1 cellular context compared by ENCODE assay signal in the genomic region with DNA sequence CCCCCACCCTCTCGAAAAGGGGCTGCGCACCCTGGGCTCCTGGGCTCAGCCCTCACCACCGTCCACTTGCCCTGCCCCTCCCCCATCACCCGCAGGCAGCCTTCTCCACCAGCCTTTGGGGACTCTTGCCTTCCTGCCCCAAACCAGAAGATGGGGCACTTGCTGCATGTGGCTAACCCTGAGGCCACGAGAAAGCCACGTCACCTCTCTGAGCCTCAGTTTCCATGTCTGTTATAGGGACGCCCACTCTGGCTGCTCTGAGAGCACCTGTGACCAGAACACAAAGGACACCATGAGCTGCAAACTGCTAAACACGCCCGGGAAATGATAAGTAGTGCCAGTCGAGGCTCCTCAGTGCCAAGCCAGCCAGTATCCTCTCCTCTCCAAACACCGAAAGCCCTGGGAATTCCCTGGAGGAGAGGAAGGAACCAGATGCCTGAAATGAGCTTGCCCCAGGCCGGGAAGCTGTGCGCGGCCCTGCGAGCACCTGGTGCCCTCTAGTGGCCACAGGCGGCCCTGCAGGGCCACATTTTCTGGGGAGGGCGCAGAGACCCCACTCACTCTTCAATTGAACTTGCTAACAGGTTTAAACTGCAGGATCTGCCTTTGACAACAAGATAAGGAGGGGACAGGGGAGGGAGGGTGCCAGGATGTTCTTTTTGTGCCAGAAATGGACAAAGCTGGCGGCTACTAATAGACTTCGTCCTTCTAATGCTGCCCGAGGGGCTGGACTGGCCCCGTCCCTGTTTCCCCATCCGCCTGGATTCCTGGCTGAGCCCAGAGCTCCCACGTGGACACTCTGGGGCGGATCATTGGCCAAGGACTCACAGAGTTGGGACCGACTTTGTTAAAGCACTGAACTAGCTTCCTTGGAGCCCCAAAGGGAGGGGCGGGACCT.
TF ChIP-seq lines count a peak whose summit lies in the region.

No MANE protein-coding gene starts in this region.

TF ChIP-seq in HepG2, 621 proteins besides CTCF, POLR2A, EP300 and RAD21 (continued from another document and continues in another):
- TF ChIP-seq, protein P1, sequence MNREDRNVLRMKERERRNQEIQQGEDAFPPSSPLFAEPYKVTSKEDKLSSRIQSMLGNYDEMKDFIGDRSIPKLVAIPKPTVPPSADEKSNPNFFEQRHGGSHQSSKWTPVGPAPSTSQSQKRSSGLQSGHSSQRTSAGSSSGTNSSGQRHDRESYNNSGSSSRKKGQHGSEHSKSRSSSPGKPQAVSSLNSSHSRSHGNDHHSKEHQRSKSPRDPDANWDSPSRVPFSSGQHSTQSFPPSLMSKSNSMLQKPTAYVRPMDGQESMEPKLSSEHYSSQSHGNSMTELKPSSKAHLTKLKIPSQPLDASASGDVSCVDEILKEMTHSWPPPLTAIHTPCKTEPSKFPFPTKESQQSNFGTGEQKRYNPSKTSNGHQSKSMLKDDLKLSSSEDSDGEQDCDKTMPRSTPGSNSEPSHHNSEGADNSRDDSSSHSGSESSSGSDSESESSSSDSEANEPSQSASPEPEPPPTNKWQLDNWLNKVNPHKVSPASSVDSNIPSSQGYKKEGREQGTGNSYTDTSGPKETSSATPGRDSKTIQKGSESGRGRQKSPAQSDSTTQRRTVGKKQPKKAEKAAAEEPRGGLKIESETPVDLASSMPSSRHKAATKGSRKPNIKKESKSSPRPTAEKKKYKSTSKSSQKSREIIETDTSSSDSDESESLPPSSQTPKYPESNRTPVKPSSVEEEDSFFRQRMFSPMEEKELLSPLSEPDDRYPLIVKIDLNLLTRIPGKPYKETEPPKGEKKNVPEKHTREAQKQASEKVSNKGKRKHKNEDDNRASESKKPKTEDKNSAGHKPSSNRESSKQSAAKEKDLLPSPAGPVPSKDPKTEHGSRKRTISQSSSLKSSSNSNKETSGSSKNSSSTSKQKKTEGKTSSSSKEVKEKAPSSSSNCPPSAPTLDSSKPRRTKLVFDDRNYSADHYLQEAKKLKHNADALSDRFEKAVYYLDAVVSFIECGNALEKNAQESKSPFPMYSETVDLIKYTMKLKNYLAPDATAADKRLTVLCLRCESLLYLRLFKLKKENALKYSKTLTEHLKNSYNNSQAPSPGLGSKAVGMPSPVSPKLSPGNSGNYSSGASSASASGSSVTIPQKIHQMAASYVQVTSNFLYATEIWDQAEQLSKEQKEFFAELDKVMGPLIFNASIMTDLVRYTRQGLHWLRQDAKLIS (CRISPR knock-in tag; IDR thresholded peaks at IDR 0.05): no peak
- TF ChIP-seq PRPF4 (IDR thresholded peaks at IDR 0.05; ENCODE audit: low read depth, low read length, poor library complexity, severe bottlenecking) (peak; percentile 70), ZFP90 (CRISPR knock-in tag; IDR thresholded peaks at IDR 0.05; ENCODE audit: borderline replicate concordance) (peak; percentile 61; the same call in 1 of the 2 replicates), ZNF235 (CRISPR knock-in tag; IDR thresholded peaks at IDR 0.05; ENCODE audit: borderline replicate concordance) (no peak), ZNF503 (CRISPR knock-in tag; IDR thresholded peaks at IDR 0.05) (0 out of 2 replicates have a peak, but pooled peaks have one; percentile 28), ZNF501 (CRISPR knock-in tag; IDR thresholded peaks at IDR 0.05) (peak; percentile 39; the same call in 1 of the 2 replicates), ZBTB26 (CRISPR knock-in tag; IDR thresholded peaks at IDR 0.05; ENCODE audit: borderline replicate concordance) (no peak), RFXAP (CRISPR knock-in tag; IDR thresholded peaks at IDR 0.05; ENCODE audit: borderline replicate concordance) (0 out of 2 replicates have a peak, but pooled peaks have one; percentile 34), ZGPAT (CRISPR knock-in tag; IDR thresholded peaks at IDR 0.05) (peak; percentile 40; the same call in 1 of the 2 replicates), KDM5B (CRISPR knock-in tag; IDR thresholded peaks at IDR 0.05; ENCODE audit: borderline replicate concordance) (peak; percentile 45; the same call in 1 of the 2 replicates), SRY (CRISPR knock-in tag; IDR thresholded peaks at IDR 0.05) (peak; percentile 22; the same call in 1 of the 2 replicates), XRCC5 (optimal IDR thresholded peaks at IDR 0.05; ENCODE audit: low read length) (peak; percentile 36), POGK (CRISPR knock-in tag; conservative IDR thresholded peaks at IDR 0.05) (0 out of 2 replicates have a peak, but pooled peaks have one; percentile 36), YY1 (IDR thresholded peaks at IDR 0.05; ENCODE audit: insufficient read depth, insufficient replicate concordance, low read depth, low read length) (peak; percentile 61), SNAPC2 (CRISPR knock-in tag; IDR thresholded peaks at IDR 0.05) (peak; percentile 51; the same call in 1 of the 2 replicates), ZNF782 (CRISPR knock-in tag; IDR thresholded peaks at IDR 0.05; ENCODE audit: borderline replicate concordance) (no peak), ZNF629 (CRISPR knock-in tag; conservative IDR thresholded peaks at IDR 0.05) (0 out of 2 replicates have a peak, but pooled peaks have one; percentile 26), ZMYM4 (CRISPR knock-in tag; IDR thresholded peaks at IDR 0.05) (0 out of 2 replicates have a peak, but pooled peaks have one; percentile 22), IRF2 (CRISPR knock-in tag; IDR thresholded peaks at IDR 0.05) (peak; percentile 29; the same call in 1 of the 2 replicates), SNAI1 (CRISPR knock-in tag; IDR thresholded peaks at IDR 0.05; ENCODE audit: borderline replicate concordance) (no peak)
- TF ChIP-seq, protein P2, sequence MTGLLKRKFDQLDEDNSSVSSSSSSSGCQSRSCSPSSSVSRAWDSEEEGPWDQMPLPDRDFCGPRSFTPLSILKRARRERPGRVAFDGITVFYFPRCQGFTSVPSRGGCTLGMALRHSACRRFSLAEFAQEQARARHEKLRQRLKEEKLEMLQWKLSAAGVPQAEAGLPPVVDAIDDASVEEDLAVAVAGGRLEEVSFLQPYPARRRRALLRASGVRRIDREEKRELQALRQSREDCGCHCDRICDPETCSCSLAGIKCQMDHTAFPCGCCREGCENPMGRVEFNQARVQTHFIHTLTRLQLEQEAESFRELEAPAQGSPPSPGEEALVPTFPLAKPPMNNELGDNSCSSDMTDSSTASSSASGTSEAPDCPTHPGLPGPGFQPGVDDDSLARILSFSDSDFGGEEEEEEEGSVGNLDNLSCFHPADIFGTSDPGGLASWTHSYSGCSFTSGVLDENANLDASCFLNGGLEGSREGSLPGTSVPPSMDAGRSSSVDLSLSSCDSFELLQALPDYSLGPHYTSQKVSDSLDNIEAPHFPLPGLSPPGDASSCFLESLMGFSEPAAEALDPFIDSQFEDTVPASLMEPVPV (CRISPR knock-in tag; IDR thresholded peaks at IDR 0.05): peak; percentile 84
- TF ChIP-seq, protein P3, sequence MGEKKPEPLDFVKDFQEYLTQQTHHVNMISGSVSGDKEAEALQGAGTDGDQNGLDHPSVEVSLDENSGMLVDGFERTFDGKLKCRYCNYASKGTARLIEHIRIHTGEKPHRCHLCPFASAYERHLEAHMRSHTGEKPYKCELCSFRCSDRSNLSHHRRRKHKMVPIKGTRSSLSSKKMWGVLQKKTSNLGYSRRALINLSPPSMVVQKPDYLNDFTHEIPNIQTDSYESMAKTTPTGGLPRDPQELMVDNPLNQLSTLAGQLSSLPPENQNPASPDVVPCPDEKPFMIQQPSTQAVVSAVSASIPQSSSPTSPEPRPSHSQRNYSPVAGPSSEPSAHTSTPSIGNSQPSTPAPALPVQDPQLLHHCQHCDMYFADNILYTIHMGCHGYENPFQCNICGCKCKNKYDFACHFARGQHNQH (CRISPR knock-in tag; IDR thresholded peaks at IDR 0.05): peak; percentile 69; the same call in 1 of the 2 replicates
- TF ChIP-seq, protein P4, sequence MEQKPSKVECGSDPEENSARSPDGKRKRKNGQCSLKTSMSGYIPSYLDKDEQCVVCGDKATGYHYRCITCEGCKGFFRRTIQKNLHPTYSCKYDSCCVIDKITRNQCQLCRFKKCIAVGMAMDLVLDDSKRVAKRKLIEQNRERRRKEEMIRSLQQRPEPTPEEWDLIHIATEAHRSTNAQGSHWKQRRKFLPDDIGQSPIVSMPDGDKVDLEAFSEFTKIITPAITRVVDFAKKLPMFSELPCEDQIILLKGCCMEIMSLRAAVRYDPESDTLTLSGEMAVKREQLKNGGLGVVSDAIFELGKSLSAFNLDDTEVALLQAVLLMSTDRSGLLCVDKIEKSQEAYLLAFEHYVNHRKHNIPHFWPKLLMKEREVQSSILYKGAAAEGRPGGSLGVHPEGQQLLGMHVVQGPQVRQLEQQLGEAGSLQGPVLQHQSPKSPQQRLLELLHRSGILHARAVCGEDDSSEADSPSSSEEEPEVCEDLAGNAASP (CRISPR knock-in tag; IDR thresholded peaks at IDR 0.05; ENCODE audit: borderline replicate concordance): peak; percentile 33; the same call in 1 of the 2 replicates
- TF ChIP-seq, protein P5, sequence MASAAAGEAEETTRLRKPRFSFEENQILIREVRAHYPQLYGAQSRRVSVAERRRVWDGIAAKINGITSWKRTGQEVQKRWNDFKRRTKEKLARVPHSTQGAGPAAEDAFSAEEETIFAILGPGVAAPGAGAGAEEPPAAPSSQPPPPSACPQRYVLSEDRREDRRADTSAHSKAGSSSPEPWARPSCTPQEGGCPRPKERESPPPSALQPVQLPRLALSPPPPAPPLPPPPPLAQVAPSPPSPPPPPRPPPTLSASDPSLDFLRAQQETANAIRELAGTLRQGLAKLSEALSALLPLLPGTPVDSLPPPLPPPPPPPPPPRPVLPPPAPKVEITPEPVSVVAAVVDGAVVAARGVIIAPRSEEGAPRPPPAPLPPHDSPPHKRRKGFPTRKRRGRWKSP (CRISPR knock-in tag; IDR thresholded peaks at IDR 0.05): 0 out of 2 replicates have a peak, but pooled peaks have one; percentile 58
- TF ChIP-seq, protein P6, sequence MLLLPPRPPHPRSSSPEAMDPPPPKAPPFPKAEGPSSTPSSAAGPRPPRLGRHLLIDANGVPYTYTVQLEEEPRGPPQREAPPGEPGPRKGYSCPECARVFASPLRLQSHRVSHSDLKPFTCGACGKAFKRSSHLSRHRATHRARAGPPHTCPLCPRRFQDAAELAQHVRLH (CRISPR knock-in tag; IDR thresholded peaks at IDR 0.05; ENCODE audit: borderline replicate concordance, low read depth): peak; percentile 27; the same call in 1 of the 2 replicates
- TF ChIP-seq, protein P7, sequence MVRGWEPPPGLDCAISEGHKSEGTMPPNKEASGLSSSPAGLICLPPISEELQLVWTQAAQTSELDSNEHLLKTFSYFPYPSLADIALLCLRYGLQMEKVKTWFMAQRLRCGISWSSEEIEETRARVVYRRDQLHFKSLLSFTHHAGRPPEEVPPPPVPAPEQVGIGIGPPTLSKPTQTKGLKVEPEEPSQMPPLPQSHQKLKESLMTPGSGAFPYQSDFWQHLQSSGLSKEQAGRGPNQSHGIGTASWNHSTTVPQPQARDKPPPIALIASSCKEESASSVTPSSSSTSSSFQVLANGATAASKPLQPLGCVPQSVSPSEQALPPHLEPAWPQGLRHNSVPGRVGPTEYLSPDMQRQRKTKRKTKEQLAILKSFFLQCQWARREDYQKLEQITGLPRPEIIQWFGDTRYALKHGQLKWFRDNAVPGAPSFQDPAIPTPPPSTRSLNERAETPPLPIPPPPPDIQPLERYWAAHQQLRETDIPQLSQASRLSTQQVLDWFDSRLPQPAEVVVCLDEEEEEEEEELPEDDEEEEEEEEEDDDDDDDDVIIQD (CRISPR knock-in tag; IDR thresholded peaks at IDR 0.05; ENCODE audit: low read depth): peak; percentile 59; the same call in 1 of the 2 replicates
- TF ChIP-seq, protein P8, sequence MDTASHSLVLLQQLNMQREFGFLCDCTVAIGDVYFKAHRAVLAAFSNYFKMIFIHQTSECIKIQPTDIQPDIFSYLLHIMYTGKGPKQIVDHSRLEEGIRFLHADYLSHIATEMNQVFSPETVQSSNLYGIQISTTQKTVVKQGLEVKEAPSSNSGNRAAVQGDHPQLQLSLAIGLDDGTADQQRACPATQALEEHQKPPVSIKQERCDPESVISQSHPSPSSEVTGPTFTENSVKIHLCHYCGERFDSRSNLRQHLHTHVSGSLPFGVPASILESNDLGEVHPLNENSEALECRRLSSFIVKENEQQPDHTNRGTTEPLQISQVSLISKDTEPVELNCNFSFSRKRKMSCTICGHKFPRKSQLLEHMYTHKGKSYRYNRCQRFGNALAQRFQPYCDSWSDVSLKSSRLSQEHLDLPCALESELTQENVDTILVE (CRISPR knock-in tag; IDR thresholded peaks at IDR 0.05): 0 out of 2 replicates have a peak, but pooled peaks have one; percentile 62
